In the genomic region with DNA sequence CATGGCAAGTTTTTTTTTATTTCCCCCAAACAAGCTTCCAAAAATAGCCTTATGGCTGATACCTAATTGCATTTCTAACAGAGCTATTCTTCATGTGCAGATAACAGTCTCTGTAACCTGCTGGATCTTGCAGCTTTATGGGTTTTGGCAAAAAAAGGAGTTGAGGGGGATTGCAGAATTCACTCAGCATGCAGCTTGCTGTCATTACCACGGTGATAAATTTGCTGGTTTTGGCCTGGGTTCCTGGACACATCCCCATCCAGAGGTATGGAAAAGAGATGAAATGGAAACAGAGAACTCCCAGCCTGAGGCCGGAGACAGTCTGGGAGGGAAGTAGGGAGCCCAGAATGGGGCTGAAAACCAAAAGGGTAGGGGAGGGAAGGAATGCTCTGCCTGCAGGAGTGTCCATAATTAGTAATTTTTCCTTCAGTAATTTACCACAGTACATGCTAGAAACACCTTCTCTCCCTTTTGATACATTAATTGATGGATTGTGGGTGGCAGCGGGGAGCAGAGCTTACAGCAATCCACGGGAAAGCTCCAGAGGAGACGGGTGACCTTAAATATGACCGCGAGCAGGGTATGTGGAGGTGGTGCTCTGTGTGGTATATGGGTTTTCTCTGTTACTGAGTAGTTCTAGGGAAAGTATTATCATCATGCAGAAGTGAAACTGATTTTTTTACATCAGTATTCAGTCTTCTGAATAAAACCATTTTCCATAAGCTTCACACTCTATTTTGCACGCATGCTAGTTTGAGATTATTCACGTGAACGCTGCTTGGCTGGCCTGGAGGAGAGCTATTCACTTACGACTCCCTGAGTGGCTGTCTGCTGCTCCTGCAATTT, we compare ENCODE assay signal across 17 cellular contexts.
A peak's percentile ranks its signal among the peaks of the same experiment; 100 is the strongest.
DNase-seq lines count a peak whose midpoint lies in the region; ATAC-seq, FAIRE-seq and TF ChIP-seq lines count a peak whose summit lies in the region.
"Had no signal": no experiment of that assay in that cellular context is flagged by ENCODE, and none has a peak within 500 bp of the region (broad histone marks: within the 10 kb centered on the region; RNA-seq: fewer than 3 reads in every experiment).

No MANE protein-coding gene starts in this region.

- 82 to 87% methylated on average over 11 of the region's 11 CpGs for WGBS in upper lobe of left lung, 2 donors
- 77 to 81% (median 80%) methylated on average over 11 of the region's 11 CpGs for WGBS in adrenal gland, 4 donors
- 75 to 77% methylated on average over 11 of the region's 11 CpGs for WGBS in sigmoid colon, 2 donors

- no peaks in the 10 kb centered on the region for H3K4me1 ChIP-seq in upper lobe of left lung
- no peaks in the 10 kb centered on the region for H3K4me1 ChIP-seq in adrenal gland (replicated peaks in 1 of 2)
- peaks cover 0 to 7% (median 3%) of the 10 kb centered on the region in 4 donors for H3K4me1 ChIP-seq in sigmoid colon

- H3K4me1 Mint-ChIP-seq in brain, result peaks cover 32% of the 10 kb centered on the region
- H3K4me1 Mint-ChIP-seq: GM23338 had no signal

- no peaks in the 10 kb centered on the region for H3K27me3 ChIP-seq in upper lobe of left lung
- no peaks in the 10 kb centered on the region for H3K27me3 ChIP-seq in adrenal gland
- no peaks in the 10 kb centered on the region for H3K27me3 ChIP-seq in sigmoid colon

- DNase-seq in EH (ENCODE audit: low read depth) (peak; percentile 62), GM19239 (ENCODE audit: insufficient read length, low spot score) (no peak), upper lobe of left lung (no peak), adrenal gland (no peak), sigmoid colon (no peak), NCI-H187 (lab: John Stamatoyannopoulos, UW) (no peak)
- DNase-seq: activated T-cell treated with anti-CD3 and anti-CD28 coated beads, Interleukin-2, amount 50 U/mL, for 72 hours; amniotic stem cell; cortex of kidney; esophagus squamous epithelium; left cardiac atrium; NK-92 treated with Interleukin-12 subunit alpha and Interleukin-12 subunit beta, amount 100 ng/mL, for 24 hours; SHP77 treated with DMSO at 0.1 percent for 48 hours had no signal

- no peak overlapping the region for H3K27ac ChIP-seq in upper lobe of left lung
- H3K27ac ChIP-seq in adrenal gland, result no peak overlapping the region
- H3K27ac ChIP-seq in sigmoid colon, result no peak overlapping the region
- H3K27ac ChIP-seq: esophagus squamous epithelium had no signal

- no peaks in the 10 kb centered on the region for H3K36me3 Mint-ChIP-seq in brain

- H3K4me3 ChIP-seq in upper lobe of left lung (no peak overlapping the region), adrenal gland (no peak overlapping the region), sigmoid colon (no peak overlapping the region)
- H3K4me3 ChIP-seq: esophagus squamous epithelium, GM23338 had no signal

- H3K27ac Mint-ChIP-seq in brain, result peak overlapping the region; percentile 26 to 58 (median 46)
- H3K27ac Mint-ChIP-seq: activated T-cell treated with anti-CD3 and anti-CD28 coated beads, Interleukin-2, amount 50 U/mL, for 72 hours; GM23338 had no signal

- peaks cover 0 to 3% (median under 1%) of the 10 kb centered on the region in 5 experiments for H3K9me3 Mint-ChIP-seq in brain
- H3K9me3 Mint-ChIP-seq: activated T-cell treated with anti-CD3 and anti-CD28 coated beads, Interleukin-2, amount 50 U/mL, for 72 hours; GM23338 had no signal

- peaks cover 7% of the 10 kb centered on the region for H3K27me3 Mint-ChIP-seq in brain

- FAIRE-seq in GM19239 (lab: Jason Lieb, UNC), result peak; percentile 33
- FAIRE-seq: D721Med had no signal

- no peak for TF ChIP-seq POLR2A in upper lobe of left lung (IDR thresholded peaks at IDR 0.05)
- no peak for TF ChIP-seq POLR2A in adrenal gland (IDR thresholded peaks at IDR 0.05)
- no peak for TF ChIP-seq POLR2A in sigmoid colon (IDR thresholded peaks at IDR 0.05)

- intact Hi-C loops in adrenal gland (cut with DNase I) (no loop called here), sigmoid colon (cut with DNase I) (no loop called here)

- peak; percentile 44 for ATAC-seq in HG03354 (IDR thresholded peaks at IDR 0.05; ENCODE audit: poor library complexity, severe bottlenecking, unreplicated experiment)
- no peak for ATAC-seq in upper lobe of left lung (ENCODE audit: low FRiP score in 2 of 2)
- ATAC-seq: activated T-cell treated with anti-CD3 and anti-CD28 coated beads, Interleukin-2, amount 50 U/mL, for 72 hours had no signal

- H3K9me3 ChIP-seq in upper lobe of left lung (no peaks in the 10 kb centered on the region), adrenal gland (replicated peaks in 1 of 3) (no peaks in the 10 kb centered on the region), sigmoid colon (no peaks in the 10 kb centered on the region)
- H3K9me3 ChIP-seq: esophagus squamous epithelium had no signal

- H3K4me3 Mint-ChIP-seq in brain, result no peak overlapping the region
- H3K4me3 Mint-ChIP-seq: activated T-cell treated with anti-CD3 and anti-CD28 coated beads, Interleukin-2, amount 50 U/mL, for 72 hours; GM23338 had no signal

- TF ChIP-seq CTCF in brain (conservative IDR thresholded peaks at IDR 0.05) (no peak), upper lobe of left lung (IDR thresholded peaks at IDR 0.05) (no peak), adrenal gland (IDR thresholded peaks at IDR 0.05) (no peak), sigmoid colon (IDR thresholded peaks at IDR 0.05) (no peak)

- TF ChIP-seq EP300 in upper lobe of left lung (IDR thresholded peaks at IDR 0.05) (no peak), sigmoid colon (IDR thresholded peaks at IDR 0.05) (no peak)

- H3K36me3 ChIP-seq in upper lobe of left lung (no peaks in the 10 kb centered on the region), adrenal gland (replicated peaks in 1 of 2) (no peaks in the 10 kb centered on the region), sigmoid colon (no peaks in the 10 kb centered on the region)
- H3K36me3 ChIP-seq: esophagus squamous epithelium had no signal
